ENCODE assay signal across 9 cellular contexts in genomic region chr9:82961504-82962125, GRCh38.
DNase-seq lines count a peak whose midpoint lies in the region; ATAC-seq, FAIRE-seq and TF ChIP-seq lines count a peak whose summit lies in the region.
"Had no signal": no experiment of that assay in that cellular context is flagged by ENCODE, and none has a peak within 500 bp of the region (broad histone marks: within the 10 kb centered on the region; RNA-seq: fewer than 3 reads in every experiment).

No MANE protein-coding gene starts in this region.

- intact Hi-C loops in CD4-positive, alpha-beta T cell (cut with DNase I, micrococcal nuclease): loop anchor here in 1 of 2 experiments (10.0 kb wide), 1 partner anchor 63 kb away; no protein-coding TSS in a partner anchor

- no peak for TF ChIP-seq EP300 in H1 (IDR thresholded peaks at IDR 0.05; ENCODE audit: borderline replicate concordance in 1 of 2, low read depth in 2 of 2, low read length in 2 of 2)

- H3K27ac Mint-ChIP-seq in CD4-positive, alpha-beta T cell: no peak overlapping the region
- H3K27ac Mint-ChIP-seq in stimulated activated naive B cell treated with anti-CD40 and anti-IgM and Interleukin-4, amounts not matched to agents 10 μg/mL and 1 μg/mL and 100 μg/mL, for 72 hours: no peak overlapping the region
- H3K27ac Mint-ChIP-seq: T-helper 1 cell treated with Interleukin-12 subunit alpha and Interleukin-12 subunit beta and Interleukin-4 antibody, amounts not matched to agents 30 μg/mL and 1 μg/mL, for 36 hours had no signal

- no peaks in the 10 kb centered on the region for H3K79me2 ChIP-seq in H1 (ENCODE audit: control insufficient read depth in 1 of 2, insufficient read depth in 2 of 2, low read length in 2 of 2)

- H2BK12ac ChIP-seq in H1 (ENCODE audit: low read depth, low read length) (no peak overlapping the region), mesenchymal stem cell (ENCODE audit: low read length in 2 of 2) (no peak overlapping the region)

- H3K4ac ChIP-seq in H1 (replicated peaks; ENCODE audit: insufficient read length, low read depth, low read length) (no peak overlapping the region), mesenchymal stem cell (ENCODE audit: low read depth in 1 of 2, low read length in 2 of 2) (no peak overlapping the region)

- no peaks in the 10 kb centered on the region for H3K36me3 Mint-ChIP-seq in CD4-positive, alpha-beta T cell (ENCODE audit: low read depth)
- H3K36me3 Mint-ChIP-seq in stimulated activated naive B cell treated with anti-CD40 and anti-IgM and Interleukin-4, amounts not matched to agents 10 μg/mL and 1 μg/mL and 100 μg/mL, for 72 hours: no peaks in the 10 kb centered on the region

- H3K9ac ChIP-seq in H1 (replicated peaks in 1 of 4; ENCODE audit: extremely low read depth in 1 of 4, low read depth in 3 of 4, low read length in 3 of 4) (no peak overlapping the region), mesenchymal stem cell (ENCODE audit: low read length) (no peak overlapping the region)

- peak; percentile 98 for TF ChIP-seq RAD21 in H1 (IDR thresholded peaks at IDR 0.05 in 1 of 2, conservative IDR thresholded peaks at IDR 0.05 in 1 of 2; ENCODE audit: low read depth in 2 of 2, low read length in 2 of 2)

- H3K27me3 ChIP-seq in CD4-positive, alpha-beta T cell (ENCODE audit: control insufficient read depth, insufficient read depth, low read length): no peaks in the 10 kb centered on the region
- no peaks in the 10 kb centered on the region for H3K27me3 ChIP-seq in H1 (replicated peaks in 1 of 4; ENCODE audit: control insufficient read depth in 3 of 4, extremely low read depth in 1 of 4, insufficient read depth in 3 of 4, low read length in 3 of 4)
- H3K27me3 ChIP-seq in mesenchymal stem cell (ENCODE audit: control insufficient read depth in 1 of 2, insufficient read depth in 1 of 2, low read length in 2 of 2): peaks cover 14 to 28% of the 10 kb centered on the region in 2 experiments

- no peak overlapping the region for H3K27ac ChIP-seq in CD4-positive, alpha-beta T cell (ENCODE audit: low read depth, low read length)
- H3K27ac ChIP-seq in H1 (ENCODE audit: low read depth, low read length) (no peak overlapping the region), mesenchymal stem cell (ENCODE audit: low read length, poor library complexity, severe bottlenecking) (no peak overlapping the region)

- H4K91ac ChIP-seq in H1 (replicated peaks; ENCODE audit: insufficient read length, low read length) (no peak overlapping the region), mesenchymal stem cell (ENCODE audit: low read length) (no peak overlapping the region)

- DNase-seq in CD4-positive, alpha-beta T cell: peak in 4 of 10 experiments; percentile 1 to 9 (median 3)
- peak; percentile 84 for DNase-seq in NCI-H2081 treated with DMSO at 0.1 percent for 48 hours (lab: John Stamatoyannopoulos, UW)
- peak; percentile 54 for DNase-seq in UCSD-AML1 (lab: John Stamatoyannopoulos, UW; ENCODE audit: unreplicated experiment)
- peak; percentile 46 to 83 for DNase-seq in H1 (ENCODE audit: low read depth in 1 of 2, low spot score in 2 of 2)
- peak; percentile 79 for DNase-seq in mesenchymal stem cell
- DNase-seq in stimulated activated naive B cell treated with anti-CD40 and anti-IgM and Interleukin-4, amounts not matched to agents 10 μg/mL and 1 μg/mL and 100 μg/mL, for 72 hours: peak; percentile 49

- peak; percentile 93 for FAIRE-seq in H1 (lab: Jason Lieb, UNC)

- no peak for TF ChIP-seq POLR2A in H1 (IDR thresholded peaks at IDR 0.05; ENCODE audit: control extremely low read depth in 1 of 2, low read depth in 2 of 2, low read length in 2 of 2)

- H3K56ac ChIP-seq in H1 (replicated peaks; ENCODE audit: insufficient read length, low read depth, low read length): no peak overlapping the region

- H3K14ac ChIP-seq in H1 (ENCODE audit: insufficient read length): no peak overlapping the region
- no peak overlapping the region for H3K14ac ChIP-seq in mesenchymal stem cell (ENCODE audit: low read length in 2 of 2)

- no peak overlapping the region for H2BK15ac ChIP-seq in H1 (ENCODE audit: low read length)
- H2BK15ac ChIP-seq in mesenchymal stem cell (ENCODE audit: low read depth, poor library complexity, severe bottlenecking): no peak overlapping the region

- no peak overlapping the region for H3K23ac ChIP-seq in H1 (ENCODE audit: insufficient read length)
- H3K23ac ChIP-seq in mesenchymal stem cell (ENCODE audit: low read length in 2 of 2): no peak overlapping the region

- H2AFZ ChIP-seq in H1 (ENCODE audit: low read length): no peak overlapping the region
- no peak overlapping the region for H2AFZ ChIP-seq in mesenchymal stem cell (ENCODE audit: low read depth, low read length)

- H3K9me3 ChIP-seq in CD4-positive, alpha-beta T cell (ENCODE audit: control insufficient read depth, low read length): no peaks in the 10 kb centered on the region
- H3K9me3 ChIP-seq in H1 (ENCODE audit: insufficient read depth in 2 of 2, low read depth in 1 of 2, low read length in 1 of 2) (no peaks in the 10 kb centered on the region), mesenchymal stem cell (ENCODE audit: control insufficient read depth, low read length) (no peaks in the 10 kb centered on the region)

- no peak overlapping the region for H3K4me3 Mint-ChIP-seq in CD4-positive, alpha-beta T cell
- no peak overlapping the region for H3K4me3 Mint-ChIP-seq in stimulated activated naive B cell treated with anti-CD40 and anti-IgM and Interleukin-4, amounts not matched to agents 10 μg/mL and 1 μg/mL and 100 μg/mL, for 72 hours
- H3K4me3 Mint-ChIP-seq: T-helper 1 cell treated with Interleukin-12 subunit alpha and Interleukin-12 subunit beta and Interleukin-4 antibody, amounts not matched to agents 30 μg/mL and 1 μg/mL, for 36 hours had no signal

- no peaks in the 10 kb centered on the region for H3K4me1 Mint-ChIP-seq in CD4-positive, alpha-beta T cell (ENCODE audit: low read depth)
- no peaks in the 10 kb centered on the region for H3K4me1 Mint-ChIP-seq in stimulated activated naive B cell treated with anti-CD40 and anti-IgM and Interleukin-4, amounts not matched to agents 10 μg/mL and 1 μg/mL and 100 μg/mL, for 72 hours

- CTCF ChIA-PET in CD4-positive, alpha-beta T cell (lab: Charles Lee): no interaction called here
- CTCF ChIA-PET in H1 (lab: Charles Lee; ENCODE audit: partially characterized antibody): interaction anchor here (0.5 to 2.0 kb wide), 8 partner anchors 9 to 395 kb away, joined by 3 to 9 read pairs (median 3); no protein-coding TSS in a partner anchor

- H3K4me1 ChIP-seq in H1 (replicated peaks in 1 of 4; ENCODE audit: control insufficient read depth in 3 of 4, insufficient read depth in 4 of 4, low read length in 3 of 4): no peaks in the 10 kb centered on the region
- no peaks in the 10 kb centered on the region for H3K4me1 ChIP-seq in mesenchymal stem cell (ENCODE audit: control insufficient read depth, insufficient read depth, low read depth, low read length)

- H3K36me3 ChIP-seq in H1 (ENCODE audit: control insufficient read depth in 2 of 4, insufficient read depth in 4 of 4, low read length in 3 of 4) (no peaks in the 10 kb centered on the region), mesenchymal stem cell (ENCODE audit: control insufficient read depth in 1 of 2, insufficient read depth in 2 of 2, low read depth in 1 of 2, low read length in 2 of 2) (no peaks in the 10 kb centered on the region)

- H2BK5ac ChIP-seq in H1 (ENCODE audit: low read depth, low read length): no peak overlapping the region
- no peak overlapping the region for H2BK5ac ChIP-seq in mesenchymal stem cell (ENCODE audit: low read depth, low read length, poor library complexity, severe bottlenecking)

- H2BK20ac ChIP-seq in H1 (ENCODE audit: low read length): no peak overlapping the region

- H4K20me1 ChIP-seq in H1 (replicated peaks in 1 of 2; ENCODE audit: control insufficient read depth in 1 of 2, insufficient read depth in 2 of 2, low read length in 2 of 2): no peaks in the 10 kb centered on the region

- H3K27me3 Mint-ChIP-seq in CD4-positive, alpha-beta T cell: no peaks in the 10 kb centered on the region
- no peaks in the 10 kb centered on the region for H3K27me3 Mint-ChIP-seq in stimulated activated naive B cell treated with anti-CD40 and anti-IgM and Interleukin-4, amounts not matched to agents 10 μg/mL and 1 μg/mL and 100 μg/mL, for 72 hours

- TF ChIP-seq CTCF in CD4-positive, alpha-beta T cell (IDR thresholded peaks at IDR 0.05): peak; percentile 25
- TF ChIP-seq CTCF in H1 (IDR thresholded peaks at IDR 0.05; ENCODE audit: control extremely low read depth in 1 of 3, insufficient read depth in 1 of 3, low read depth in 1 of 3, low read length in 3 of 3): peak; percentile 82 to 92 (median 89)

- H3K9me3 Mint-ChIP-seq in CD4-positive, alpha-beta T cell: no peaks in the 10 kb centered on the region
- H3K9me3 Mint-ChIP-seq in stimulated activated naive B cell treated with anti-CD40 and anti-IgM and Interleukin-4, amounts not matched to agents 10 μg/mL and 1 μg/mL and 100 μg/mL, for 72 hours: no peaks in the 10 kb centered on the region
- H3K9me3 Mint-ChIP-seq: T-helper 1 cell treated with Interleukin-12 subunit alpha and Interleukin-12 subunit beta and Interleukin-4 antibody, amounts not matched to agents 30 μg/mL and 1 μg/mL, for 36 hours had no signal

- H4K5ac ChIP-seq in H1 (ENCODE audit: insufficient read length, low read depth, low read length): no peak overlapping the region

- no peak overlapping the region for H3K4me3 ChIP-seq in H1 (ENCODE audit: extremely low read depth in 1 of 4, insufficient read depth in 2 of 4, low read depth in 3 of 4, low read length in 4 of 4)
- no peak overlapping the region for H3K4me3 ChIP-seq in mesenchymal stem cell (ENCODE audit: insufficient read depth in 1 of 2, low read depth in 1 of 2, low read length in 2 of 2)

- no peaks in the 10 kb centered on the region for H3K23me2 ChIP-seq in H1 (ENCODE audit: low read depth, low read length)

- H3K4me2 ChIP-seq in H1 (ENCODE audit: insufficient read depth in 1 of 2, low read depth in 2 of 2, low read length in 2 of 2) (no peak overlapping the region), mesenchymal stem cell (ENCODE audit: low read length, poor library complexity, severe bottlenecking) (no peak overlapping the region)

- no peak overlapping the region for H2AK5ac ChIP-seq in H1 (ENCODE audit: low read depth, low read length)
- no peak overlapping the region for H2AK5ac ChIP-seq in mesenchymal stem cell (ENCODE audit: low read length, severe bottlenecking)

- no peak overlapping the region for H3K18ac ChIP-seq in H1 (ENCODE audit: extremely low read depth, low read length)
- H3K18ac ChIP-seq in mesenchymal stem cell (ENCODE audit: low read depth in 1 of 2, low read length in 2 of 2): no peak overlapping the region

- no peak overlapping the region for H2BK120ac ChIP-seq in H1 (replicated peaks; ENCODE audit: low read depth, low read length)
- H2BK120ac ChIP-seq in mesenchymal stem cell (ENCODE audit: low read depth, low read length): no peak overlapping the region

- POLR2A ChIA-PET in CD4-positive, alpha-beta T cell (lab: Charles Lee): no interaction called here
- POLR2A ChIA-PET in H1 (lab: Charles Lee; ENCODE audit: partially characterized antibody): no interaction called here

- no peak for ATAC-seq in CD4-positive, alpha-beta T cell (ENCODE audit: poor library complexity)
- ATAC-seq in GM19035 (IDR thresholded peaks at IDR 0.05; ENCODE audit: unreplicated experiment) (peak; percentile 94), HG03103 (IDR thresholded peaks at IDR 0.05; ENCODE audit: low read depth, unreplicated experiment) (peak; percentile 94)
- peak; percentile 89 to 90 for ATAC-seq in stimulated activated naive B cell treated with anti-CD40 and anti-IgM and Interleukin-4, amounts not matched to agents 10 μg/mL and 1 μg/mL and 100 μg/mL, for 72 hours (replicated peaks)

- 56% methylated on average over 7 of the region's 7 CpGs; no CpG with 5 or more reads in 1 of the 2 experiments for WGBS in H1 (ENCODE audit: extremely low coverage in 1 of 2, insufficient coverage in 1 of 2, insufficient read length in 1 of 2, insufficient replicate concordance in 2 of 2, low coverage in 1 of 2, low lambda C conversion rate in 2 of 2, missing lambda C conversion rate in 1 of 2), 2 experiments
- WGBS in mesenchymal stem cell: 34% methylated on average over 6 of the region's 7 CpGs

- no peak overlapping the region for H4K8ac ChIP-seq in H1 (ENCODE audit: extremely low read depth, insufficient read depth, low read length)
- no peak overlapping the region for H4K8ac ChIP-seq in mesenchymal stem cell (ENCODE audit: low read length)

- no peaks in the 10 kb centered on the region for H3K79me1 ChIP-seq in H1 (ENCODE audit: low read depth, low read length)
- H3K79me1 ChIP-seq in mesenchymal stem cell (replicated peaks; ENCODE audit: low read length, poor library complexity, severe bottlenecking): no peaks in the 10 kb centered on the region
